8 cellular contexts compared by ENCODE assay signal in genomic region chr22:23263651-23264555, GRCh38.
DNase-seq lines count a peak whose midpoint lies in the region; ATAC-seq, FAIRE-seq and TF ChIP-seq lines count a peak whose summit lies in the region.

No MANE protein-coding gene starts in this region.

- DNase-seq in Karpas-422 (no peak), endodermal cell (no peak), ecto neural progenitor cell (ENCODE audit: low spot score) (no peak), SK-N-SH (no peak), D721Med (ENCODE audit: insufficient read length, low spot score) (no peak)
- DNase-seq in activated CD8-positive, alpha-beta memory T cell treated with anti-CD3 and anti-CD28 coated beads, Interleukin-2, amount 10 ng/mL, durations not matched to agents 7 days and 5 days = peak; percentile 73
- peak; percentile 26 for DNase-seq in stimulated activated CD8-positive, alpha-beta memory T cell treated with anti-CD3 and anti-CD28 coated beads, Interleukin-7, amount 100 ng/mL, for 24 hours (ENCODE audit: low read depth)

- H3K36me3 ChIP-seq in Karpas-422 (ENCODE audit: insufficient read depth, low read length) (0 out of 2 replicates have a peak, but pooled peaks cover 3% of the 10 kb centered on the region), endodermal cell (ENCODE audit: control insufficient read depth, insufficient read depth, low read length) (peaks cover 77% of the 10 kb centered on the region), SK-N-SH (replicated peaks in 1 of 2; ENCODE audit: control insufficient read depth in 1 of 2, insufficient read depth in 2 of 2, low read length in 1 of 2) (peaks cover 0 to 36% of the 10 kb centered on the region in 2 experiments)

- H4K20me1 ChIP-seq in Karpas-422 (ENCODE audit: insufficient read depth, low read depth, low read length) (no peaks in the 10 kb centered on the region), SK-N-SH (ENCODE audit: insufficient read depth) (no peaks in the 10 kb centered on the region)

- no peak for TF ChIP-seq RAD21 in SK-N-SH (IDR thresholded peaks at IDR 0.05; ENCODE audit: low read length)

- TF ChIP-seq EP300 in SK-N-SH (IDR thresholded peaks at IDR 0.05; ENCODE audit: borderline replicate concordance in 1 of 2, low read depth in 1 of 2, low read length in 1 of 2) = no peak

- no peak overlapping the region for H3K9ac ChIP-seq in Karpas-422 (ENCODE audit: low read length)
- no peak overlapping the region for H3K9ac ChIP-seq in endodermal cell (ENCODE audit: extremely low read depth, low read length, poor library complexity, severe bottlenecking)
- H3K9ac ChIP-seq in SK-N-SH = no peak overlapping the region

- H3K4me3 Mint-ChIP-seq in activated CD8-positive, alpha-beta memory T cell treated with anti-CD3 and anti-CD28 coated beads, Interleukin-2, amount 10 ng/mL, durations not matched to agents 7 days and 5 days = no peak overlapping the region
- no peak overlapping the region for H3K4me3 Mint-ChIP-seq in endodermal cell

- H3K27me3 ChIP-seq in Karpas-422 (ENCODE audit: low read length) (no peaks in the 10 kb centered on the region), endodermal cell (ENCODE audit: control insufficient read depth, insufficient read depth, low read length, poor library complexity, severe bottlenecking) (no peaks in the 10 kb centered on the region), SK-N-SH (ENCODE audit: insufficient read depth) (no peaks in the 10 kb centered on the region)

- H3K9me2 ChIP-seq in Karpas-422 (replicated peaks; ENCODE audit: insufficient read depth, low read length) (no peaks in the 10 kb centered on the region), SK-N-SH (no peaks in the 10 kb centered on the region)

- ATAC-seq in activated CD8-positive, alpha-beta memory T cell treated with anti-CD3 and anti-CD28 coated beads, Interleukin-2, amount 10 ng/mL, durations not matched to agents 7 days and 5 days = peak; percentile 82
- ATAC-seq in GM18909 (IDR thresholded peaks at IDR 0.05; ENCODE audit: poor library complexity, unreplicated experiment) = no peak

- POLR2A ChIA-PET in SK-N-SH (lab: Yijun Ruan, JAX) = no interaction called here

- no peak overlapping the region for H3K4me2 ChIP-seq in Karpas-422 (ENCODE audit: low read depth, low read length, poor library complexity, severe bottlenecking)
- H3K4me2 ChIP-seq in SK-N-SH = no peak overlapping the region

- CTCF ChIA-PET in activated CD8-positive, alpha-beta memory T cell treated with anti-CD3 and anti-CD28 coated beads, Interleukin-2, amount 10 ng/mL, durations not matched to agents 7 days and 5 days (lab: Charles Lee) = interaction anchor here (1.5 to 2.1 kb wide), 3 partner anchors 18 to 83 kb away, joined by 3 to 5 read pairs (median 4); partner anchors contain the start of gene BCR
- CTCF ChIA-PET in SK-N-SH (lab: Yijun Ruan, JAX) = interaction anchor here (0.9 to 2.3 kb wide), 2 partner anchors 9 to 13 kb away, joined by 3 to 7 read pairs; no protein-coding TSS in a partner anchor

- H3K27ac ChIP-seq in Karpas-422 (ENCODE audit: low read length) (peak overlapping the region; percentile 48; the same call in 1 of the 2 replicates), endodermal cell (ENCODE audit: low read depth, low read length) (no peak overlapping the region), SK-N-SH (ENCODE audit: low read depth in 2 of 2, low read length in 1 of 2) (no peak overlapping the region)

- H2AFZ ChIP-seq in Karpas-422 (ENCODE audit: low read length) (no peak overlapping the region), SK-N-SH (ENCODE audit: low read depth) (no peak overlapping the region)

- H3K9me3 ChIP-seq in Karpas-422 (ENCODE audit: low read length) (no peaks in the 10 kb centered on the region), endodermal cell (ENCODE audit: control insufficient read depth, low read length) (no peaks in the 10 kb centered on the region), SK-N-SH (no peaks in the 10 kb centered on the region)

- H3K79me2 ChIP-seq in Karpas-422 (ENCODE audit: low read length) (no peaks in the 10 kb centered on the region), SK-N-SH (ENCODE audit: insufficient read depth) (no peaks in the 10 kb centered on the region)

- 94 to 95% methylated on average over 20 of the region's 20 CpGs for WGBS in endodermal cell (ENCODE audit: insufficient coverage in 1 of 2, insufficient read length in 1 of 2), 2 experiments
- WGBS in SK-N-SH (ENCODE audit: low lambda C conversion rate) = 86% methylated on average over 6 of the region's 20 CpGs

- FAIRE-seq in D721Med (lab: Jason Lieb, UNC) = no peak

- H3K36me3 Mint-ChIP-seq in activated CD8-positive, alpha-beta memory T cell treated with anti-CD3 and anti-CD28 coated beads, Interleukin-2, amount 10 ng/mL, durations not matched to agents 7 days and 5 days = no peaks in the 10 kb centered on the region
- peaks cover 52% of the 10 kb centered on the region for H3K36me3 Mint-ChIP-seq in endodermal cell (ENCODE audit: low read depth)

- H3F3A ChIP-seq in SK-N-SH (replicated peaks; ENCODE audit: insufficient read depth) = no peaks in the 10 kb centered on the region

- TF ChIP-seq CTCF in endodermal cell (conservative IDR thresholded peaks at IDR 0.05) (no peak), SK-N-SH (IDR thresholded peaks at IDR 0.05) (no peak), D721Med (IDR thresholded peaks at IDR 0.05; ENCODE audit: insufficient read depth, missing control alignments) (no peak)

- H3K4me1 Mint-ChIP-seq in activated CD8-positive, alpha-beta memory T cell treated with anti-CD3 and anti-CD28 coated beads, Interleukin-2, amount 10 ng/mL, durations not matched to agents 7 days and 5 days = peaks cover 20% of the 10 kb centered on the region
- peaks cover 28% of the 10 kb centered on the region for H3K4me1 Mint-ChIP-seq in endodermal cell

- no peaks in the 10 kb centered on the region for H3K9me3 Mint-ChIP-seq in activated CD8-positive, alpha-beta memory T cell treated with anti-CD3 and anti-CD28 coated beads, Interleukin-2, amount 10 ng/mL, durations not matched to agents 7 days and 5 days (ENCODE audit: low read depth)
- H3K9me3 Mint-ChIP-seq in endodermal cell = no peaks in the 10 kb centered on the region

- H3K4me3 ChIP-seq in Karpas-422 (ENCODE audit: low read length) (no peak overlapping the region), endodermal cell (ENCODE audit: low read length) (no peak overlapping the region), SK-N-SH (ENCODE audit: low read depth in 2 of 2, low read length in 1 of 2) (no peak overlapping the region)

- H3K27me3 Mint-ChIP-seq in activated CD8-positive, alpha-beta memory T cell treated with anti-CD3 and anti-CD28 coated beads, Interleukin-2, amount 10 ng/mL, durations not matched to agents 7 days and 5 days = no peaks in the 10 kb centered on the region
- no peaks in the 10 kb centered on the region for H3K27me3 Mint-ChIP-seq in endodermal cell (ENCODE audit: insufficient read depth)

- peak overlapping the region; percentile 57 for H3K27ac Mint-ChIP-seq in activated CD8-positive, alpha-beta memory T cell treated with anti-CD3 and anti-CD28 coated beads, Interleukin-2, amount 10 ng/mL, durations not matched to agents 7 days and 5 days
- peak overlapping the region; percentile 17 for H3K27ac Mint-ChIP-seq in endodermal cell

- peaks cover 45% of the 10 kb centered on the region for H3K4me1 ChIP-seq in Karpas-422 (ENCODE audit: low read length)
- no peaks in the 10 kb centered on the region for H3K4me1 ChIP-seq in endodermal cell (ENCODE audit: control insufficient read depth, insufficient read depth, low read length)
- peaks cover 0 to 27% of the 10 kb centered on the region in 2 experiments; a peak in 1 of 4 replicates for H3K4me1 ChIP-seq in SK-N-SH (ENCODE audit: control insufficient read depth in 1 of 2, insufficient read depth in 2 of 2, low read depth in 1 of 2, low read length in 1 of 2)

TF ChIP-seq in SK-N-SH, 30 proteins besides CTCF, POLR2A, EP300 and RAD21 (continues in another document):
- TF ChIP-seq FOSL2 (IDR thresholded peaks at IDR 0.05; ENCODE audit: borderline replicate concordance, low read depth) (no peak), RXRA (IDR thresholded peaks at IDR 0.05; ENCODE audit: borderline replicate concordance, low read depth) (no peak), CHD2 (IDR thresholded peaks at IDR 0.05; ENCODE audit: low read length, partially characterized antibody) (no peak), IRF3 (IDR thresholded peaks at IDR 0.05; ENCODE audit: low read depth, low read length) (no peak), MAX (IDR thresholded peaks at IDR 0.05; ENCODE audit: low read depth) (no peak), GABPA (IDR thresholded peaks at IDR 0.05; ENCODE audit: low read depth) (no peak)

Comparison
In these comparisons a context has a peak if more than half of its experiments do, and no peak if none do; other contexts are left out.
1. DNase-seq: peak in activated CD8-positive, alpha-beta memory T cell treated with anti-CD3 and anti-CD28 coated beads, Interleukin-2, amount 10 ng/mL, durations not matched to agents 7 days and 5 days (single experiment) and stimulated activated CD8-positive, alpha-beta memory T cell treated with anti-CD3 and anti-CD28 coated beads, Interleukin-7, amount 100 ng/mL, for 24 hours (single experiment); none in Karpas-422 (single experiment), endodermal cell (single experiment), ecto neural progenitor cell (single experiment), SK-N-SH (single experiment) and D721Med (single experiment).